In the genomic region with DNA sequence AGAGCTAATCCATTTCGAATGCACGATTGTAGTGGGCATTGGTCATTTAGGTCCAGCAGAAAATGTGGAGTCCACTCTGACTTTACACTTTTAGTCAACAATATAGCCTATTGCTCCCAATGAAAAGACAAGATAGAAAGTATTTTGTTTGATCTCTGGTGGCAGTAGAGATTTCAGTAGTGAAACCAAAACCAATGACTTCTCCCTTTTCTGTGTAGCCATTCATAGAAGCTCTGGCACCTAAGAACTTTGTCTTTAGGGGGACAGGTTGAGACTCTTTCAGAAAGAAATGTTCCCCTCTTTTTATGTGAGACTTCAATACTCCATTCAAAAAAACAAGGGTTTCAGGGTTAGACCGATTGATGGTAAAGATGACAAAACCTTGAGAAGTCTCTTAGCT, we compare ENCODE assay signal across 13 cellular contexts.
DNase-seq lines count a peak whose midpoint lies in the region; ATAC-seq and TF ChIP-seq lines count a peak whose summit lies in the region.
"Had no signal": no experiment of that assay in that cellular context is flagged by ENCODE, and none has a peak within 500 bp of the region (broad histone marks: within the 10 kb centered on the region; RNA-seq: fewer than 3 reads in every experiment).

No MANE protein-coding gene starts in this region.

- TF ChIP-seq POLR2A in GM18505 (IDR thresholded peaks at IDR 0.05; ENCODE audit: borderline replicate concordance, extremely low read depth, insufficient read depth, insufficient read length) = no peak

- DNase-seq in anterior cingulate cortex (lab: John Stamatoyannopoulos, UW) (no peak), immature natural killer cell (no peak), foreskin melanocyte (no peak)
- DNase-seq in stimulated activated CD8-positive, alpha-beta memory T cell treated with anti-CD3 and anti-CD28 coated beads, Interleukin-4, amount 100 ng/mL, for 48 hours = no peak
- DNase-seq: adrenal gland, H7, upper lobe of right lung had no signal

- H3K4me1 Mint-ChIP-seq in immature natural killer cell = no peaks in the 10 kb centered on the region
- H3K4me1 Mint-ChIP-seq: IgD-negative memory B cell, memory B cell had no signal

- peaks cover 0 to 2% (median 1%) of the 10 kb centered on the region in 3 donors for H3K27me3 Mint-ChIP-seq in immature natural killer cell (ENCODE audit: low read depth in 3 of 3)
- H3K27me3 Mint-ChIP-seq: IgD-negative memory B cell, memory B cell had no signal

- peak; percentile 90 for ATAC-seq in GM18505 (IDR thresholded peaks at IDR 0.05; ENCODE audit: unreplicated experiment)
- ATAC-seq in GM21360 (IDR thresholded peaks at IDR 0.05; ENCODE audit: unreplicated experiment) = peak; percentile 94
- ATAC-seq in HG02885 (IDR thresholded peaks at IDR 0.05; ENCODE audit: poor library complexity, unreplicated experiment) = peak; percentile 82
- ATAC-seq in HG03457 (IDR thresholded peaks at IDR 0.05; ENCODE audit: unreplicated experiment) = peak; percentile 76
- ATAC-seq: upper lobe of right lung had no signal

- peaks cover 0 to 6% (median 0%) of the 10 kb centered on the region in 3 donors for H3K36me3 Mint-ChIP-seq in immature natural killer cell
- H3K36me3 Mint-ChIP-seq: IgD-negative memory B cell, memory B cell had no signal

- no peak overlapping the region for H3K27ac Mint-ChIP-seq in immature natural killer cell
- H3K27ac Mint-ChIP-seq: IgD-negative memory B cell, memory B cell had no signal

- peaks cover 5 to 22% (median 13%) of the 10 kb centered on the region in 6 donors for H3K9me3 Mint-ChIP-seq in immature natural killer cell

- no peak overlapping the region for H3K4me3 Mint-ChIP-seq in immature natural killer cell
- H3K4me3 Mint-ChIP-seq: IgD-negative memory B cell, memory B cell had no signal
